Comparison of ENCODE assay signal across 15 cellular contexts in genomic region chr3:30702521-30703404, GRCh38.
"Had no signal": no experiment of that assay in that cellular context is flagged by ENCODE, and none has a peak within 500 bp of the region (broad histone marks: within the 10 kb centered on the region; RNA-seq: fewer than 3 reads in every experiment).

No MANE protein-coding gene starts in this region.

- ATAC-seq: activated naive CD4-positive, alpha-beta T cell treated with anti-CD3 and anti-CD28 coated beads, Interleukin-2, amount 50 U/mL, for 72 hours; body of pancreas; T-helper 17 cell; WTC11 had no signal

- H3K27me3 ChIP-seq: body of pancreas, colonic mucosa, esophagus squamous epithelium, ovary, sigmoid colon, spleen had no signal

- H3K4me1 Mint-ChIP-seq: activated CD4-positive, alpha-beta memory T cell treated with anti-CD3 and anti-CD28 coated beads, Interleukin-2, amount 10 ng/mL, durations not matched to agents 7 days and 5 days; T-helper 17 cell had no signal

- H3K27ac Mint-ChIP-seq: activated CD4-positive, alpha-beta memory T cell treated with anti-CD3 and anti-CD28 coated beads, Interleukin-2, amount 10 ng/mL, durations not matched to agents 7 days and 5 days; T-helper 17 cell; WTC11 had no signal

- H3K4me3 ChIP-seq: body of pancreas, colonic mucosa, esophagus squamous epithelium, ovary, sigmoid colon, spleen had no signal

- H3K4me1 ChIP-seq: body of pancreas, colonic mucosa, esophagus squamous epithelium, sigmoid colon had no signal

- H3K27me3 Mint-ChIP-seq: activated CD4-positive, alpha-beta memory T cell treated with anti-CD3 and anti-CD28 coated beads, Interleukin-2, amount 10 ng/mL, durations not matched to agents 7 days and 5 days; T-helper 17 cell had no signal

- H3K4me3 Mint-ChIP-seq: activated CD4-positive, alpha-beta memory T cell treated with anti-CD3 and anti-CD28 coated beads, Interleukin-2, amount 10 ng/mL, durations not matched to agents 7 days and 5 days; T-helper 17 cell; WTC11 had no signal

- DNase-seq: activated CD4-positive, alpha-beta memory T cell treated with anti-CD3 and anti-CD28 coated beads, Interleukin-2, amount 10 ng/mL, durations not matched to agents 7 days and 5 days; activated CD4-positive, alpha-beta T cell treated with anti-CD3 and anti-CD28 coated beads for 4 hours; activated CD8-positive, alpha-beta memory T cell treated with anti-CD3 and anti-CD28 coated beads, Interleukin-2, amount 50 U/mL, for 4 hours; amygdala; body of pancreas; caudate nucleus; colonic mucosa; esophagus squamous epithelium; hypothalamus; ovary; sigmoid colon; spleen; T-helper 17 cell had no signal

- H3K27ac ChIP-seq: body of pancreas, colonic mucosa, esophagus squamous epithelium, ovary, sigmoid colon had no signal
